In genomic region chr11:124402326-124402922, GRCh38 we compare ENCODE assay signal across 8 cellular contexts. TPM values are rescaled to one million over a fixed set of nuclear protein-coding genes. Genes with fewer than 3 reads are reported as not detected.
A peak's percentile ranks its signal among the peaks of the same experiment; 100 is the strongest.
DNase-seq lines count a peak whose midpoint lies in the region; ATAC-seq, FAIRE-seq and TF ChIP-seq lines count a peak whose summit lies in the region.

No MANE protein-coding gene starts in this region.

- H3K27ac ChIP-seq in dorsolateral prefrontal cortex = no peak overlapping the region
- H3K27ac ChIP-seq in mesenchymal stem cell (ENCODE audit: low read length, poor library complexity, severe bottlenecking) = no peak overlapping the region
- no peak overlapping the region for H3K27ac ChIP-seq in stomach

- no peak overlapping the region for H2BK15ac ChIP-seq in mesenchymal stem cell (ENCODE audit: low read depth, poor library complexity, severe bottlenecking)

- peak; percentile 97 for ATAC-seq in GM21619 (IDR thresholded peaks at IDR 0.05; ENCODE audit: unreplicated experiment)

- no peak overlapping the region for H2AK5ac ChIP-seq in mesenchymal stem cell (ENCODE audit: low read length, severe bottlenecking)

- peak; percentile 58 to 84 (median 72) for TF ChIP-seq CTCF in dorsolateral prefrontal cortex (IDR thresholded peaks at IDR 0.05 in 54 of 56, conservative IDR thresholded peaks at IDR 0.05 in 2 of 56; ENCODE audit: low read depth in 1 of 56, partially characterized antibody in 56 of 56)
- peak in 4 of 7 experiments; percentile 22 to 59 (median 26) for TF ChIP-seq CTCF in stomach (IDR thresholded peaks at IDR 0.05)

- FAIRE-seq in TTC549 (lab: Jason Lieb, UNC) = peak; percentile 75

- no peak overlapping the region for H2BK120ac ChIP-seq in mesenchymal stem cell (ENCODE audit: low read depth, low read length)

- no peak overlapping the region for H3K4ac ChIP-seq in mesenchymal stem cell (ENCODE audit: low read depth in 1 of 2, low read length in 2 of 2)

- H3K4me3 ChIP-seq in dorsolateral prefrontal cortex (no peak overlapping the region), mesenchymal stem cell (ENCODE audit: insufficient read depth in 1 of 2, low read depth in 1 of 2, low read length in 2 of 2) (no peak overlapping the region), stomach (no peak overlapping the region)

- 6% methylated on average over 4 of the region's 8 CpGs for WGBS in mesenchymal stem cell
- WGBS in stomach, 5 donors = 34 to 43% (median 39%) methylated on average over 8 of the region's 8 CpGs

- H4K91ac ChIP-seq in mesenchymal stem cell (ENCODE audit: low read length) = no peak overlapping the region

- H3K36me3 ChIP-seq in mesenchymal stem cell (ENCODE audit: control insufficient read depth in 1 of 2, insufficient read depth in 2 of 2, low read depth in 1 of 2, low read length in 2 of 2) = no peaks in the 10 kb centered on the region
- no peaks in the 10 kb centered on the region for H3K36me3 ChIP-seq in stomach

- intact Hi-C loops in dorsolateral prefrontal cortex (cut with DNase I) (loop anchor here in 1 of 2 donors (10.0 kb wide), 2 partner anchors 328 to 472 kb away; no protein-coding TSS in a partner anchor), stomach (cut with DNase I; ENCODE audit: low total_unique reads) (no loop called here)

- TF ChIP-seq EP300 in stomach (IDR thresholded peaks at IDR 0.05) = no peak

- H3K27me3 ChIP-seq in dorsolateral prefrontal cortex (peaks cover 0 to 4% (median 0%) of the 10 kb centered on the region in 45 donors), mesenchymal stem cell (ENCODE audit: control insufficient read depth in 1 of 2, insufficient read depth in 1 of 2, low read length in 2 of 2) (peaks cover 0 to 8% of the 10 kb centered on the region in 2 experiments), stomach (no peaks in the 10 kb centered on the region)

- H3K4me1 ChIP-seq in mesenchymal stem cell (ENCODE audit: control insufficient read depth, insufficient read depth, low read depth, low read length) (no peaks in the 10 kb centered on the region), stomach (no peaks in the 10 kb centered on the region)

- H3K4me2 ChIP-seq in mesenchymal stem cell (ENCODE audit: low read length, poor library complexity, severe bottlenecking) = no peak overlapping the region

- H3K18ac ChIP-seq in mesenchymal stem cell (ENCODE audit: low read depth in 1 of 2, low read length in 2 of 2) = no peak overlapping the region

- H2AFZ ChIP-seq in mesenchymal stem cell (ENCODE audit: low read depth, low read length) = no peak overlapping the region

- no peak overlapping the region for H4K8ac ChIP-seq in mesenchymal stem cell (ENCODE audit: low read length)

- H3K79me1 ChIP-seq in mesenchymal stem cell (replicated peaks; ENCODE audit: low read length, poor library complexity, severe bottlenecking) = no peaks in the 10 kb centered on the region

- H2BK12ac ChIP-seq in mesenchymal stem cell (ENCODE audit: low read length in 2 of 2) = no peak overlapping the region

- H3K23ac ChIP-seq in mesenchymal stem cell (ENCODE audit: low read length in 2 of 2) = no peak overlapping the region

- H3K14ac ChIP-seq in mesenchymal stem cell (ENCODE audit: low read length in 2 of 2) = no peak overlapping the region

- TF ChIP-seq POLR2A in stomach (IDR thresholded peaks at IDR 0.05) = no peak

- H3K9me3 ChIP-seq in mesenchymal stem cell (ENCODE audit: control insufficient read depth, low read length) = no peaks in the 10 kb centered on the region
- H3K9me3 ChIP-seq in stomach = no peaks in the 10 kb centered on the region

- peak overlapping the region; percentile 63 for H3K9ac ChIP-seq in mesenchymal stem cell (ENCODE audit: low read length)

- peak in 2 of 3 experiments; percentile 1 to 23 for DNase-seq in activated CD8-positive, alpha-beta memory T cell treated with anti-CD3 and anti-CD28 coated beads for 48 hours (ENCODE audit: low read depth in 2 of 3, low spot score in 2 of 3)
- DNase-seq in activated CD8-positive, alpha-beta memory T cell treated with anti-CD3 and anti-CD28 coated beads, Interleukin-2, amount 50 U/mL, for 4 hours = no peak
- DNase-seq in HUDEP-2 (lab: John Stamatoyannopoulos, UW; ENCODE audit: unreplicated experiment in 76 of 76) (peak in 61 of 76 experiments; percentile 2 to 68 (median 36)), dorsolateral prefrontal cortex (peak; percentile 8 to 88 (median 63)), mesenchymal stem cell (peak; percentile 88), stomach (peak; percentile 30)

- H2BK5ac ChIP-seq in mesenchymal stem cell (ENCODE audit: low read depth, low read length, poor library complexity, severe bottlenecking) = no peak overlapping the region

RNA-seq across cellular contexts. Expression of gene OR8B3, which starts 3.6 kb away (rescaled TPM):
- total RNA-seq in dorsolateral prefrontal cortex (under 1 TPM in 2 of 120 experiments, not detected in 118; 0.25 to 0.55 TPM), stomach (not detected)
- not detected for polyA plus RNA-seq in mesenchymal stem cell (2013, experiment 1 of 2)
- polyA plus RNA-seq in mesenchymal stem cell (2013, experiment 2 of 2) = not detected
- polyA plus RNA-seq in stomach = not detected

RNA-seq across cellular contexts. Expression of gene OR8B2, which starts 18.1 kb away (rescaled TPM):
- not detected for total RNA-seq in dorsolateral prefrontal cortex
- not detected for polyA plus RNA-seq in mesenchymal stem cell (2013, experiment 1 of 2)
- not detected for polyA plus RNA-seq in mesenchymal stem cell (2013, experiment 2 of 2)
- total RNA-seq in stomach = not detected
- polyA plus RNA-seq in stomach = not detected

RNA-seq across cellular contexts. Expression of gene OR8B4, which starts 22.2 kb away (rescaled TPM):
- total RNA-seq in dorsolateral prefrontal cortex (not detected), stomach (not detected)
- polyA plus RNA-seq in mesenchymal stem cell (2013, experiment 1 of 2) = not detected
- polyA plus RNA-seq in mesenchymal stem cell (2013, experiment 2 of 2) = not detected
- polyA plus RNA-seq in stomach = not detected

RNA-seq across cellular contexts. Expression of gene OR8B8, which starts 43.1 kb away (rescaled TPM):
- total RNA-seq in dorsolateral prefrontal cortex (under 1 TPM in 2 of 120 experiments, not detected in 118; 0.10 to 0.53 TPM), stomach (not detected)
- polyA plus RNA-seq in mesenchymal stem cell (2013, experiment 1 of 2) = not detected
- not detected for polyA plus RNA-seq in mesenchymal stem cell (2013, experiment 2 of 2)
- polyA plus RNA-seq in stomach = not detected
